8 cellular contexts compared by ENCODE assay signal in genomic region chr15:64387562-64388168, GRCh38. TPM values are rescaled to one million over a fixed set of nuclear protein-coding genes. Genes with fewer than 3 reads are reported as not detected.
DNase-seq lines count a peak whose midpoint lies in the region; ATAC-seq and TF ChIP-seq lines count a peak whose summit lies in the region.

TSS of gene TRIP4 (plus strand) at chr15:64387836. CDS start at chr15:64387864, 28 bp downstream.

- peak; percentile 96 for ATAC-seq in GM21723 (IDR thresholded peaks at IDR 0.05; ENCODE audit: unreplicated experiment)
- ATAC-seq in naive thymus-derived CD4-positive, alpha-beta T cell, result peak; percentile 100
- ATAC-seq in stimulated activated naive B cell treated with anti-CD40 and anti-IgM and Interleukin-4, amounts not matched to agents 10 μg/mL and 1 μg/mL and 100 μg/mL, for 72 hours (replicated peaks), result peak; percentile 99

- H3K4me3 Mint-ChIP-seq in activated T-helper 1 cell treated with anti-CD3 and anti-CD28 coated beads, Interleukin-12 subunit alpha, Interleukin-12 subunit beta, Interleukin-2, Interleukin-4 antibody, amounts not matched to agents 30 ng/mL and 10 ng/mL and 1 ng/mL, durations not matched to agents 14 hours and 24 hours and 36 hours, result peak within 1 kb of the TSS; percentile 99
- peak within 1 kb of the TSS; percentile 95 to 99 (median 97) for H3K4me3 Mint-ChIP-seq in naive thymus-derived CD4-positive, alpha-beta T cell
- H3K4me3 Mint-ChIP-seq in stimulated activated naive B cell treated with anti-CD40 and anti-IgM and Interleukin-4, amounts not matched to agents 10 μg/mL and 1 μg/mL and 100 μg/mL, for 72 hours, result peak within 1 kb of the TSS; percentile 93 to 95

- peak within 1 kb of the TSS; percentile 89 for H3K27ac Mint-ChIP-seq in activated T-helper 1 cell treated with anti-CD3 and anti-CD28 coated beads, Interleukin-12 subunit alpha, Interleukin-12 subunit beta, Interleukin-2, Interleukin-4 antibody, amounts not matched to agents 30 ng/mL and 10 ng/mL and 1 ng/mL, durations not matched to agents 14 hours and 24 hours and 36 hours
- H3K27ac Mint-ChIP-seq in naive thymus-derived CD4-positive, alpha-beta T cell, result peak within 1 kb of the TSS; percentile 84 to 99 (median 92)
- H3K27ac Mint-ChIP-seq in stimulated activated naive B cell treated with anti-CD40 and anti-IgM and Interleukin-4, amounts not matched to agents 10 μg/mL and 1 μg/mL and 100 μg/mL, for 72 hours, result peak within 1 kb of the TSS; percentile 95

- DNase-seq in DMS53 treated with DMSO at 0.1 percent for 48 hours (lab: John Stamatoyannopoulos, UW; ENCODE audit: unreplicated experiment) (peak; percentile 89), KG1 (lab: John Stamatoyannopoulos, UW) (peak; percentile 91), RPMI7951 (ENCODE audit: low read depth) (peak; percentile 98), fibroblast of lung (ENCODE audit: low read depth in 2 of 2) (peak; percentile 97 to 98)
- peak; percentile 96 for DNase-seq in activated T-helper 1 cell treated with anti-CD3 and anti-CD28 coated beads, Interleukin-12 subunit alpha, Interleukin-12 subunit beta, Interleukin-2, Interleukin-4 antibody, amounts not matched to agents 30 ng/mL and 10 ng/mL and 1 ng/mL, durations not matched to agents 14 hours and 24 hours and 36 hours (ENCODE audit: low spot score)
- DNase-seq in naive thymus-derived CD4-positive, alpha-beta T cell, result peak; percentile 90 to 97 (median 96)
- DNase-seq in stimulated activated naive B cell treated with anti-CD40 and anti-IgM and Interleukin-4, amounts not matched to agents 10 μg/mL and 1 μg/mL and 100 μg/mL, for 72 hours, result peak; percentile 96

- peak within 1 kb of the TSS; percentile 33 for H3K27ac ChIP-seq in fibroblast of lung (ENCODE audit: insufficient read depth, low read length)
- peak within 1 kb of the TSS; percentile 64 for H3K27ac ChIP-seq in naive thymus-derived CD4-positive, alpha-beta T cell (ENCODE audit: low read depth, low read length)

- intact Hi-C loops in activated T-helper 1 cell treated with anti-CD3 and anti-CD28 coated beads, Interleukin-12 subunit alpha, Interleukin-12 subunit beta, Interleukin-2, Interleukin-4 antibody, amounts not matched to agents 30 ng/mL and 10 ng/mL and 1 ng/mL, durations not matched to agents 14 hours and 24 hours and 36 hours (cut with micrococcal nuclease), result loop anchor here (1.0 to 5.0 kb wide), 9 partner anchors 8 to 745 kb away; partner anchors contain the start of genes CSNK1G1, PDCD7 and PPIB
- intact Hi-C loops in naive thymus-derived CD4-positive, alpha-beta T cell (cut with micrococcal nuclease), result loop anchor here (1.0 to 10.0 kb wide), 14 partner anchors 31 to 917 kb away; partner anchors contain the start of genes CSNK1G1 (in 2 of the 2), PLEKHO2 (in 2 of the 2), PPIB (in 2 of the 2) and CLPX (in 1 of the 2)

- peaks cover 17% of the 10 kb centered on the region for H3K4me1 Mint-ChIP-seq in activated T-helper 1 cell treated with anti-CD3 and anti-CD28 coated beads, Interleukin-12 subunit alpha, Interleukin-12 subunit beta, Interleukin-2, Interleukin-4 antibody, amounts not matched to agents 30 ng/mL and 10 ng/mL and 1 ng/mL, durations not matched to agents 14 hours and 24 hours and 36 hours (ENCODE audit: low read depth)
- H3K4me1 Mint-ChIP-seq in naive thymus-derived CD4-positive, alpha-beta T cell, result peaks cover 17 to 24% (median 19%) of the 10 kb centered on the region in 7 donors
- H3K4me1 Mint-ChIP-seq in stimulated activated naive B cell treated with anti-CD40 and anti-IgM and Interleukin-4, amounts not matched to agents 10 μg/mL and 1 μg/mL and 100 μg/mL, for 72 hours, result peaks cover 10 to 22% of the 10 kb centered on the region in 2 donors

- TF ChIP-seq CTCF in fibroblast of lung (conservative IDR thresholded peaks at IDR 0.05 in 1 of 2, IDR thresholded peaks at IDR 0.05 in 1 of 2; ENCODE audit: low read depth in 1 of 2, low read length in 2 of 2), result no peak

- no peaks in the 10 kb centered on the region for H3K36me3 ChIP-seq in fibroblast of lung (ENCODE audit: control insufficient read depth, insufficient read depth, low read length)
- H3K36me3 ChIP-seq in naive thymus-derived CD4-positive, alpha-beta T cell (ENCODE audit: control insufficient read depth in 2 of 3, insufficient read depth in 3 of 3, low read length in 3 of 3), result peaks cover 0 to 7% (median 0%) of the 10 kb centered on the region in 3 experiments

- no peaks in the 10 kb centered on the region for H3K9me3 ChIP-seq in fibroblast of lung (ENCODE audit: control insufficient read depth, insufficient read depth, low read depth, low read length)
- H3K9me3 ChIP-seq in naive thymus-derived CD4-positive, alpha-beta T cell (ENCODE audit: control insufficient read depth in 2 of 3, low read length in 3 of 3), result no peaks in the 10 kb centered on the region

- H4K20me1 ChIP-seq in fibroblast of lung (ENCODE audit: control insufficient read depth, extremely low read depth, insufficient read depth, low read length), result no peaks in the 10 kb centered on the region

- no peaks in the 10 kb centered on the region for H3K9me3 Mint-ChIP-seq in activated T-helper 1 cell treated with anti-CD3 and anti-CD28 coated beads, Interleukin-12 subunit alpha, Interleukin-12 subunit beta, Interleukin-2, Interleukin-4 antibody, amounts not matched to agents 30 ng/mL and 10 ng/mL and 1 ng/mL, durations not matched to agents 14 hours and 24 hours and 36 hours
- peaks cover 0 to 5% (median 0%) of the 10 kb centered on the region in 11 donors for H3K9me3 Mint-ChIP-seq in naive thymus-derived CD4-positive, alpha-beta T cell
- peaks cover 0 to 1% of the 10 kb centered on the region in 2 donors for H3K9me3 Mint-ChIP-seq in stimulated activated naive B cell treated with anti-CD40 and anti-IgM and Interleukin-4, amounts not matched to agents 10 μg/mL and 1 μg/mL and 100 μg/mL, for 72 hours

- H3K79me2 ChIP-seq in fibroblast of lung (ENCODE audit: control insufficient read depth, insufficient read depth, low read length), result peaks cover 23% of the 10 kb centered on the region

- no peaks in the 10 kb centered on the region for H3K4me1 ChIP-seq in fibroblast of lung (ENCODE audit: control insufficient read depth, extremely low read depth, insufficient read depth, low read length)
- peaks cover 8 to 10% of the 10 kb centered on the region in 2 donors for H3K4me1 ChIP-seq in naive thymus-derived CD4-positive, alpha-beta T cell (ENCODE audit: control insufficient read depth in 2 of 2, insufficient read depth in 2 of 2, low read length in 2 of 2)

- H3K4me2 ChIP-seq in fibroblast of lung (ENCODE audit: extremely low read depth, insufficient read depth, low read length), result peak within 1 kb of the TSS; percentile 83

- H3K27me3 ChIP-seq in fibroblast of lung (ENCODE audit: control insufficient read depth, insufficient read depth, low read length), result no peaks in the 10 kb centered on the region
- no peaks in the 10 kb centered on the region for H3K27me3 ChIP-seq in naive thymus-derived CD4-positive, alpha-beta T cell (ENCODE audit: control insufficient read depth in 2 of 2, insufficient read depth in 2 of 2, low read length in 2 of 2)

- H3K4me3 ChIP-seq in fibroblast of lung (replicated peaks in 1 of 4; ENCODE audit: control extremely low read depth in 1 of 4, insufficient read depth in 1 of 4, low read depth in 3 of 4, low read length in 4 of 4), result peak within 1 kb of the TSS; percentile 77 to 98 (median 88)
- H3K4me3 ChIP-seq in naive thymus-derived CD4-positive, alpha-beta T cell (ENCODE audit: low read length), result peak within 1 kb of the TSS; percentile 97

- H3K9ac ChIP-seq in fibroblast of lung (ENCODE audit: insufficient read depth, low read length), result peak within 1 kb of the TSS; percentile 56

- no peaks in the 10 kb centered on the region for H3K27me3 Mint-ChIP-seq in activated T-helper 1 cell treated with anti-CD3 and anti-CD28 coated beads, Interleukin-12 subunit alpha, Interleukin-12 subunit beta, Interleukin-2, Interleukin-4 antibody, amounts not matched to agents 30 ng/mL and 10 ng/mL and 1 ng/mL, durations not matched to agents 14 hours and 24 hours and 36 hours (ENCODE audit: insufficient read depth)
- no peaks in the 10 kb centered on the region for H3K27me3 Mint-ChIP-seq in naive thymus-derived CD4-positive, alpha-beta T cell
- H3K27me3 Mint-ChIP-seq in stimulated activated naive B cell treated with anti-CD40 and anti-IgM and Interleukin-4, amounts not matched to agents 10 μg/mL and 1 μg/mL and 100 μg/mL, for 72 hours, result no peaks in the 10 kb centered on the region

- peak within 1 kb of the TSS; percentile 79 for H2AFZ ChIP-seq in fibroblast of lung (ENCODE audit: low read length)

- POLR2A ChIA-PET in naive thymus-derived CD4-positive, alpha-beta T cell (lab: Charles Lee), result interaction anchor here (0.6 to 2.4 kb wide), 26 partner anchors 8 to 602 kb away, joined by 3 to 19 read pairs (median 5); partner anchors contain the start of genes CIAO2A, CSNK1G1, PPIB and SPG21

- peaks cover 5% of the 10 kb centered on the region for H3K36me3 Mint-ChIP-seq in activated T-helper 1 cell treated with anti-CD3 and anti-CD28 coated beads, Interleukin-12 subunit alpha, Interleukin-12 subunit beta, Interleukin-2, Interleukin-4 antibody, amounts not matched to agents 30 ng/mL and 10 ng/mL and 1 ng/mL, durations not matched to agents 14 hours and 24 hours and 36 hours (ENCODE audit: low read depth)
- H3K36me3 Mint-ChIP-seq in naive thymus-derived CD4-positive, alpha-beta T cell, result peaks cover 0 to 5% (median 4%) of the 10 kb centered on the region in 5 donors
- peaks cover 4 to 19% of the 10 kb centered on the region in 2 donors for H3K36me3 Mint-ChIP-seq in stimulated activated naive B cell treated with anti-CD40 and anti-IgM and Interleukin-4, amounts not matched to agents 10 μg/mL and 1 μg/mL and 100 μg/mL, for 72 hours

- CTCF ChIA-PET in naive thymus-derived CD4-positive, alpha-beta T cell (lab: Charles Lee), result interaction anchor here (0.6 to 1.3 kb wide), 5 partner anchors 11 to 999 kb away, joined by 3 to 5 read pairs (median 3); no protein-coding TSS in a partner anchor

RNA-seq across cellular contexts. Expression of gene TRIP4, which starts in this region (rescaled TPM):
- 10.0 and 11.4 TPM in 2 replicates for total RNA-seq in RPMI7951 (2014; rRNA removed; shearing (Covaris generic))
- 17.5 and 21.7 TPM in 2 replicates for total RNA-seq in activated T-helper 1 cell treated with anti-CD3 and anti-CD28 coated beads, Interleukin-12 subunit alpha, Interleukin-12 subunit beta, Interleukin-2, Interleukin-4 antibody, amounts not matched to agents 30 ng/mL and 10 ng/mL and 1 ng/mL, durations not matched to agents 14 hours and 24 hours and 36 hours
- 9.5 and 13.9 TPM in 2 replicates for total RNA-seq in fibroblast of lung
- 25.5 and 30.2 TPM in 2 replicates for polyA plus RNA-seq in fibroblast of lung
- 23.2 and 24.6 TPM in 2 replicates for polyA plus RNA-seq in fibroblast of lung (2012)
- polyA minus RNA-seq in fibroblast of lung (ENCODE audit: low replicate concordance), result 2.5 and 16.2 TPM in 2 replicates
- 10 to 100 TPM; 16.5 to 29.3 (median 25.4) TPM for total RNA-seq in naive thymus-derived CD4-positive, alpha-beta T cell
- polyA plus RNA-seq in naive thymus-derived CD4-positive, alpha-beta T cell, result 10 to 100 TPM; 31.4 to 31.5 TPM

Comparison
In these comparisons a context has a peak if more than half of its experiments do, and no peak if none do; other contexts are left out.
1. Peak in every context shown above with its lines: DNase-seq, ATAC-seq, H3K4me3 ChIP-seq and H3K27ac ChIP-seq.